Comparison of ENCODE assay signal across 10 cellular contexts in genomic region chr11:120998581-120998980, GRCh38.
"Had no signal": no experiment of that assay in that cellular context is flagged by ENCODE, and none has a peak within 500 bp of the region (broad histone marks: within the 10 kb centered on the region; RNA-seq: fewer than 3 reads in every experiment).

No MANE protein-coding gene starts in this region.

- H2AFZ ChIP-seq: GM23248, GM23338 had no signal

- H3K9me3 ChIP-seq: HAP-1 had no signal

- H3K36me3 ChIP-seq: HAP-1 had no signal

- H3K27ac ChIP-seq: GM23248 had no signal

- H3K4me3 ChIP-seq: GM23248, GM23338, HAP-1 had no signal

- H3K4me1 ChIP-seq: HAP-1 had no signal

- FAIRE-seq: H54 had no signal

- DNase-seq: GM23248, GOT3, H7, H9, HCEC 1CT, HFFc6 had no signal

- ATAC-seq: GM23338, HCT116 had no signal

- H3K4me2 ChIP-seq: GM23338 had no signal

- H3K9ac ChIP-seq: GM23248 had no signal
